Comparison of ENCODE assay signal across 8 cellular contexts in genomic region chr1:46244656-46245371, GRCh38. TPM values are rescaled to one million over a fixed set of nuclear protein-coding genes. Genes with fewer than 3 reads are reported as not detected.
A peak's percentile ranks its signal among the peaks of the same experiment; 100 is the strongest.
DNase-seq lines count a peak whose midpoint lies in the region; ATAC-seq and TF ChIP-seq lines count a peak whose summit lies in the region.

No MANE protein-coding gene starts in this region.

- TF ChIP-seq CTCF in Calu3 (IDR thresholded peaks at IDR 0.05; ENCODE audit: unreplicated experiment) (peak; percentile 38), RWPE1 (conservative IDR thresholded peaks at IDR 0.05; ENCODE audit: low read depth) (peak; percentile 30; the same call in 1 of the 2 replicates)

- H3K27me3 Mint-ChIP-seq in Calu3 (ENCODE audit: unreplicated experiment) = no peaks in the 10 kb centered on the region
- H3K27me3 Mint-ChIP-seq in activated T-helper 1 cell treated with anti-CD3 and anti-CD28 coated beads, Interleukin-12 subunit alpha, Interleukin-12 subunit beta, Interleukin-2, Interleukin-4 antibody, amounts not matched to agents 30 ng/mL and 10 ng/mL and 1 ng/mL, durations not matched to agents 14 hours and 24 hours and 36 hours (ENCODE audit: insufficient read depth) = no peaks in the 10 kb centered on the region

- CTCF ChIA-PET in Calu3 (lab: Charles Lee) = interaction anchor here (0.5 to 2.0 kb wide), 8 partner anchors 10 to 116 kb away, joined by 3 to 14 read pairs (median 4); no protein-coding TSS in a partner anchor
- CTCF ChIA-PET in RWPE1 (lab: Yijun Ruan, JAX) = interaction anchor here (0.5 to 1.2 kb wide), 8 partner anchors 21 to 1320 kb away, joined by 3 to 6 read pairs (median 4); no protein-coding TSS in a partner anchor

- peaks cover 15% of the 10 kb centered on the region for H3K4me1 Mint-ChIP-seq in Calu3 (ENCODE audit: low read depth, unreplicated experiment)
- H3K4me1 Mint-ChIP-seq in activated T-helper 1 cell treated with anti-CD3 and anti-CD28 coated beads, Interleukin-12 subunit alpha, Interleukin-12 subunit beta, Interleukin-2, Interleukin-4 antibody, amounts not matched to agents 30 ng/mL and 10 ng/mL and 1 ng/mL, durations not matched to agents 14 hours and 24 hours and 36 hours (ENCODE audit: low read depth) = peaks cover 29% of the 10 kb centered on the region

- DNase-seq in Calu3 (peak; percentile 4), H4 (ENCODE audit: low spot score) (peak; percentile 32), RWPE1 (ENCODE audit: low spot score) (peak; percentile 33), iPS-NIHi7 (ENCODE audit: extremely low spot score) (peak; percentile 43)
- DNase-seq in activated naive CD4-positive, alpha-beta T cell (lab: John Stamatoyannopoulos, UW) = no peak
- DNase-seq in activated T-helper 1 cell treated with anti-CD3 and anti-CD28 coated beads, Interleukin-12 subunit alpha, Interleukin-12 subunit beta, Interleukin-2, Interleukin-4 antibody, amounts not matched to agents 30 ng/mL and 10 ng/mL and 1 ng/mL, durations not matched to agents 14 hours and 24 hours and 36 hours (ENCODE audit: low spot score) = no peak

- POLR2A ChIA-PET in RWPE1 (lab: Yijun Ruan, JAX; ENCODE audit: low non-redundant PET) = interaction anchor here (0.6 kb wide), 1 partner anchor 204 kb away, joined by 5 read pairs; no protein-coding TSS in a partner anchor

- intact Hi-C loops in Calu3 (cut with micrococcal nuclease; ENCODE audit: unreplicated experiment) = no loop called here
- intact Hi-C loops in activated T-helper 1 cell treated with anti-CD3 and anti-CD28 coated beads, Interleukin-12 subunit alpha, Interleukin-12 subunit beta, Interleukin-2, Interleukin-4 antibody, amounts not matched to agents 30 ng/mL and 10 ng/mL and 1 ng/mL, durations not matched to agents 14 hours and 24 hours and 36 hours (cut with micrococcal nuclease) = loop anchor here (1.0 to 5.0 kb wide), 3 partner anchors 103 to 1233 kb away; partner anchors contain the start of genes EFCAB14, HECTD3 and UROD

- no peak for ATAC-seq in GM18867 (IDR thresholded peaks at IDR 0.05; ENCODE audit: unreplicated experiment)
- no peak for ATAC-seq in GM21619 (IDR thresholded peaks at IDR 0.05; ENCODE audit: unreplicated experiment)

- BruUV-seq in Calu3 (replicated peaks; lab: Mats Ljungman, UMichigan) = no TSS peak

- no peak overlapping the region for H3K27ac Mint-ChIP-seq in Calu3 (ENCODE audit: unreplicated experiment)
- no peak overlapping the region for H3K27ac Mint-ChIP-seq in activated T-helper 1 cell treated with anti-CD3 and anti-CD28 coated beads, Interleukin-12 subunit alpha, Interleukin-12 subunit beta, Interleukin-2, Interleukin-4 antibody, amounts not matched to agents 30 ng/mL and 10 ng/mL and 1 ng/mL, durations not matched to agents 14 hours and 24 hours and 36 hours

- H3K36me3 Mint-ChIP-seq in Calu3 (ENCODE audit: insufficient read depth, unreplicated experiment) = peaks cover 18% of the 10 kb centered on the region
- H3K36me3 Mint-ChIP-seq in activated T-helper 1 cell treated with anti-CD3 and anti-CD28 coated beads, Interleukin-12 subunit alpha, Interleukin-12 subunit beta, Interleukin-2, Interleukin-4 antibody, amounts not matched to agents 30 ng/mL and 10 ng/mL and 1 ng/mL, durations not matched to agents 14 hours and 24 hours and 36 hours (ENCODE audit: low read depth) = peaks cover 2% of the 10 kb centered on the region

- no peak overlapping the region for H3K4me3 Mint-ChIP-seq in Calu3 (ENCODE audit: low read depth, unreplicated experiment)
- H3K4me3 Mint-ChIP-seq in activated T-helper 1 cell treated with anti-CD3 and anti-CD28 coated beads, Interleukin-12 subunit alpha, Interleukin-12 subunit beta, Interleukin-2, Interleukin-4 antibody, amounts not matched to agents 30 ng/mL and 10 ng/mL and 1 ng/mL, durations not matched to agents 14 hours and 24 hours and 36 hours = no peak overlapping the region

- H3K27ac ChIP-seq in RWPE1 = no peak overlapping the region

- no peaks in the 10 kb centered on the region for H3K9me3 Mint-ChIP-seq in Calu3 (ENCODE audit: low read depth, unreplicated experiment)
- H3K9me3 Mint-ChIP-seq in activated T-helper 1 cell treated with anti-CD3 and anti-CD28 coated beads, Interleukin-12 subunit alpha, Interleukin-12 subunit beta, Interleukin-2, Interleukin-4 antibody, amounts not matched to agents 30 ng/mL and 10 ng/mL and 1 ng/mL, durations not matched to agents 14 hours and 24 hours and 36 hours = no peaks in the 10 kb centered on the region

RNA-seq across cellular contexts. Expression of gene RAD54L, which starts 2.7 kb away (rescaled TPM):
- total RNA-seq in Calu3 (2022) = 22.5 and 25.2 TPM in 2 replicates
- 13.9 and 14.4 TPM in 2 replicates for total RNA-seq in H4 (2014; rRNA removed; shearing (Covaris generic))
- total RNA-seq in activated T-helper 1 cell treated with anti-CD3 and anti-CD28 coated beads, Interleukin-12 subunit alpha, Interleukin-12 subunit beta, Interleukin-2, Interleukin-4 antibody, amounts not matched to agents 30 ng/mL and 10 ng/mL and 1 ng/mL, durations not matched to agents 14 hours and 24 hours and 36 hours = 49.7 and 50.2 TPM in 2 replicates

RNA-seq across cellular contexts. Expression of gene LURAP1, which starts 41.7 kb away (rescaled TPM):
- total RNA-seq in Calu3 (2022) = not detected in 2 replicates
- 0.15 and 0.41 TPM in 2 replicates for total RNA-seq in H4 (2014; rRNA removed; shearing (Covaris generic))
- 0.15 TPM in 1 of 2 replicates, not detected in the other for total RNA-seq in activated T-helper 1 cell treated with anti-CD3 and anti-CD28 coated beads, Interleukin-12 subunit alpha, Interleukin-12 subunit beta, Interleukin-2, Interleukin-4 antibody, amounts not matched to agents 30 ng/mL and 10 ng/mL and 1 ng/mL, durations not matched to agents 14 hours and 24 hours and 36 hours

RNA-seq across cellular contexts. Expression of gene POMGNT1, which starts 46.6 kb away (rescaled TPM):
- total RNA-seq in Calu3 (2022) = 62.0 and 74.5 TPM in 2 replicates
- total RNA-seq in H4 (2014; rRNA removed; shearing (Covaris generic)) = 66.3 and 68.9 TPM in 2 replicates
- 80.8 and 85.7 TPM in 2 replicates for total RNA-seq in activated T-helper 1 cell treated with anti-CD3 and anti-CD28 coated beads, Interleukin-12 subunit alpha, Interleukin-12 subunit beta, Interleukin-2, Interleukin-4 antibody, amounts not matched to agents 30 ng/mL and 10 ng/mL and 1 ng/mL, durations not matched to agents 14 hours and 24 hours and 36 hours

RNA-seq across cellular contexts. Expression of gene LRRC41, which starts 58.6 kb away (rescaled TPM):
- 47.5 and 48.8 TPM in 2 replicates for total RNA-seq in Calu3 (2022)
- 65.0 and 88.5 TPM in 2 replicates for total RNA-seq in H4 (2014; rRNA removed; shearing (Covaris generic))
- total RNA-seq in activated T-helper 1 cell treated with anti-CD3 and anti-CD28 coated beads, Interleukin-12 subunit alpha, Interleukin-12 subunit beta, Interleukin-2, Interleukin-4 antibody, amounts not matched to agents 30 ng/mL and 10 ng/mL and 1 ng/mL, durations not matched to agents 14 hours and 24 hours and 36 hours = 62.1 and 62.6 TPM in 2 replicates

RNA-seq across cellular contexts. Expression of gene UQCRH, which starts 58.7 kb away (rescaled TPM):
- 410 and 460 TPM in 2 replicates for total RNA-seq in Calu3 (2022)
- 1,107 and 1,124 TPM in 2 replicates for total RNA-seq in H4 (2014; rRNA removed; shearing (Covaris generic))
- total RNA-seq in activated T-helper 1 cell treated with anti-CD3 and anti-CD28 coated beads, Interleukin-12 subunit alpha, Interleukin-12 subunit beta, Interleukin-2, Interleukin-4 antibody, amounts not matched to agents 30 ng/mL and 10 ng/mL and 1 ng/mL, durations not matched to agents 14 hours and 24 hours and 36 hours = 258 and 268 TPM in 2 replicates

Comparison
In these comparisons a context has a peak if more than half of its experiments do, and no peak if none do; other contexts are left out.
1. DNase-seq: peak in Calu3 (single experiment), H4 (single experiment), RWPE1 (single experiment) and iPS-NIHi7 (single experiment); none in activated naive CD4-positive, alpha-beta T cell (0 of 4) and activated T-helper 1 cell treated with anti-CD3 and anti-CD28 coated beads, Interleukin-12 subunit alpha, Interleukin-12 subunit beta, Interleukin-2, Interleukin-4 antibody, amounts not matched to agents 30 ng/mL and 10 ng/mL and 1 ng/mL, durations not matched to agents 14 hours and 24 hours and 36 hours (single experiment).